In the genomic region with DNA sequence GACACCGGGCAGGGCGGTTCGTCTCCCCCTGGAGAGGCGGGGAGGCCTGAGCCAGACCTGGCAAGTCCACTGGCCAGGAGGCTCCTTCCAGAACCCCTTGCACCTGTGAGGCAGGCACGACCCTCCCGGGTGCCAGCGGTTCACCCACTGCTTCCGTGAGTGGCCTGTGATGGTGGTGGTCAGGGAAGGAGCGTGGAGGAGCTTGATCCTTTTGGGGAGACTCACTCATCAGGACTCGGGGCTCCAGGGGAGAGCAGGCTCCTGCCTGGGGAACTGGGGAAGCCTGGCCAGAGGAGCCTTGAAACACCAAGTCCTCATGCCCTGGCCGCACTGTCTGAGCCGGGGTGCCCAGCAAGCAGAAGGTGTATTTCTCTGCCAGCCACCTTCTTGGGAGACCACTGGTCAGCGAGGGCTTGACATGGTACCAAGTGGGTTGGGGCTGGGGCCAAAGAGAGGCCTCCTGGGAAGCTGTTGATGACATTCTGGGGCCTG, we compare ENCODE assay signal across 9 cellular contexts. TPM values are rescaled to one million over a fixed set of nuclear protein-coding genes. Genes with fewer than 3 reads are reported as not detected.
DNase-seq lines count a peak whose midpoint lies in the region; ATAC-seq and TF ChIP-seq lines count a peak whose summit lies in the region.
"Had no signal": no experiment of that assay in that cellular context is flagged by ENCODE, and none has a peak within 500 bp of the region (broad histone marks: within the 10 kb centered on the region; RNA-seq: fewer than 3 reads in every experiment).

No MANE protein-coding gene starts in this region.

- intact Hi-C loops in esophagus squamous epithelium (cut with DNase I): no loop called here
- intact Hi-C loops in psoas muscle (cut with DNase I): no loop called here

- H3K27me3 ChIP-seq in GM06990 (replicated peaks; ENCODE audit: control insufficient read depth, insufficient read depth, low read length): no peaks in the 10 kb centered on the region
- no peaks in the 10 kb centered on the region for H3K27me3 ChIP-seq in Peyer's patch
- no peaks in the 10 kb centered on the region for H3K27me3 ChIP-seq in esophagus squamous epithelium
- H3K27me3 ChIP-seq in psoas muscle (ENCODE audit: insufficient read depth in 3 of 3, low read length in 2 of 3): no peaks in the 10 kb centered on the region

- TF ChIP-seq POLR2A in Peyer's patch (IDR thresholded peaks at IDR 0.05) (no peak), esophagus squamous epithelium (IDR thresholded peaks at IDR 0.05) (no peak)

- H3K36me3 ChIP-seq in GM06990 (ENCODE audit: control insufficient read depth, insufficient read depth, low read length) (peaks cover 8% of the 10 kb centered on the region), Peyer's patch (peaks cover 0 to 34% (median 0%) of the 10 kb centered on the region in 3 donors), esophagus squamous epithelium (peaks cover 0 to 63% (median 5%) of the 10 kb centered on the region in 3 donors), psoas muscle (ENCODE audit: insufficient read depth in 1 of 2, low read depth in 1 of 2) (peaks cover 4 to 64% of the 10 kb centered on the region in 2 donors)

- H3K4me3 ChIP-seq in GM06990 (replicated peaks; ENCODE audit: low read depth, low read length) (peak overlapping the region; percentile 75), Peyer's patch (peak overlapping the region; percentile 43 to 80 (median 60)), esophagus squamous epithelium (peak overlapping the region; percentile 45 to 75 (median 55)), psoas muscle (peak overlapping the region; percentile 69)

- peaks cover 0 to 10% (median 3%) of the 10 kb centered on the region in 4 donors for H3K4me1 ChIP-seq in Peyer's patch
- H3K4me1 ChIP-seq in esophagus squamous epithelium: peaks cover 0 to 35% (median 12%) of the 10 kb centered on the region in 3 donors
- H3K4me1 ChIP-seq in psoas muscle: peaks cover 10% of the 10 kb centered on the region

- H3K9me3 ChIP-seq in Peyer's patch (no peaks in the 10 kb centered on the region), esophagus squamous epithelium (no peaks in the 10 kb centered on the region), psoas muscle (no peaks in the 10 kb centered on the region)

- peak overlapping the region; percentile 73 to 87 (median 81) for H3K27ac ChIP-seq in Peyer's patch
- H3K27ac ChIP-seq in esophagus squamous epithelium: peak overlapping the region; percentile 74 to 87 (median 82)
- peak overlapping the region; percentile 86 for H3K27ac ChIP-seq in psoas muscle

- TF ChIP-seq CTCF in GM06990 (IDR thresholded peaks at IDR 0.05; ENCODE audit: insufficient read depth, low read length, poor library complexity, severe bottlenecking) (no peak), Peyer's patch (IDR thresholded peaks at IDR 0.05) (no peak), esophagus squamous epithelium (IDR thresholded peaks at IDR 0.05) (no peak), psoas muscle (IDR thresholded peaks at IDR 0.05) (no peak)

- ATAC-seq in psoas muscle (no peak), HG03159 (IDR thresholded peaks at IDR 0.05; ENCODE audit: unreplicated experiment) (no peak)

- DNase-seq in GM06990 (ENCODE audit: extremely low read depth, insufficient read length) (no peak), Peyer's patch (no peak), esophagus squamous epithelium (lab: John Stamatoyannopoulos, UW) (no peak), psoas muscle (no peak), OCI-M1 (lab: John Stamatoyannopoulos, UW) (no peak), HUDEP-2 (lab: John Stamatoyannopoulos, UW; ENCODE audit: unreplicated experiment in 76 of 76) (no peak)
- DNase-seq in stimulated activated CD8-positive, alpha-beta memory T cell treated with anti-CD3 and anti-CD28 coated beads, Interleukin-4, amount 100 ng/mL, for 48 hours: no peak
- DNase-seq: activated CD4-positive, CD25-positive, alpha-beta regulatory T cell had no signal

- WGBS in esophagus squamous epithelium, 2 donors: 20 to 79% methylated on average over 1 to 2 of the region's 13 CpGs
- WGBS in psoas muscle, 3 donors: 39 to 57% (median 56%) methylated on average over 11 to 13 of the region's 13 CpGs

RNA-seq across cellular contexts. Expression of a gene that starts 0.9 kb away (rescaled TPM):
- total RNA-seq in Peyer's patch (100 to 1,000 TPM in 1 of 4 donors, 10 to 100 TPM in 3; 35.6 to 212 (median 54.6) TPM), esophagus squamous epithelium (10 to 100 TPM; 15.9 to 27.3 (median 19.6) TPM), psoas muscle (10 to 100 TPM; 48.6 to 75.7 (median 55.6) TPM)
- 100 to 1,000 TPM in 1 of 3 donors, 10 to 100 TPM in 2; 55.0 to 117 (median 86.5) TPM for polyA plus RNA-seq in psoas muscle

RNA-seq across cellular contexts. Expression of a gene that starts 7.8 kb away (rescaled TPM):
- total RNA-seq in Peyer's patch (100 to 1,000 TPM in 2 of 4 donors, 10 to 100 TPM in 2; 65.2 to 278 (median 117) TPM), esophagus squamous epithelium (10 to 100 TPM; 35.2 to 82.6 (median 35.6) TPM), psoas muscle (10 to 100 TPM; 37.4 to 57.7 (median 49.8) TPM)
- polyA plus RNA-seq in psoas muscle: 10 to 100 TPM; 37.4 to 52.4 (median 50.7) TPM

RNA-seq across cellular contexts. Expression of a gene that starts 13.3 kb away (rescaled TPM):
- total RNA-seq in Peyer's patch (10 to 100 TPM; 38.0 to 54.6 (median 48.4) TPM), esophagus squamous epithelium (1 to 10 TPM; 4.4 to 5.9 (median 5.4) TPM), psoas muscle (1 to 10 TPM; 3.3 to 6.5 (median 6.0) TPM)
- 1 to 10 TPM; 1.7 to 2.6 (median 2.5) TPM for polyA plus RNA-seq in psoas muscle

RNA-seq across cellular contexts. Expression of a gene that starts 16.3 kb away (rescaled TPM):
- 10 to 100 TPM; 11.6 to 80.0 (median 54.9) TPM for total RNA-seq in Peyer's patch
- total RNA-seq in esophagus squamous epithelium: 10 to 100 TPM; 28.5 to 83.8 (median 37.2) TPM
- 10 to 100 TPM; 34.1 to 38.6 (median 34.5) TPM for total RNA-seq in psoas muscle
- polyA plus RNA-seq in psoas muscle: 10 to 100 TPM; 28.3 to 37.1 (median 31.0) TPM

RNA-seq across cellular contexts. Expression of a gene that starts 33.5 kb away (rescaled TPM):
- 100 to 1,000 TPM; 105 to 147 (median 112) TPM for total RNA-seq in Peyer's patch
- total RNA-seq in esophagus squamous epithelium: 10 to 100 TPM; 16.3 to 37.4 (median 31.4) TPM
- 10 to 100 TPM; 17.7 to 25.5 (median 23.6) TPM for total RNA-seq in psoas muscle
- 10 to 100 TPM; 19.2 to 21.8 (median 20.7) TPM for polyA plus RNA-seq in psoas muscle

Comparison
In these comparisons a context has a peak if more than half of its experiments do, and no peak if none do; other contexts are left out.
1. RNA of a gene that starts 13.3 kb away (total RNA-seq): 38.0 to 54.6 TPM in Peyer's patch; 3.3 to 6.5 TPM in psoas muscle and 4.4 to 5.9 TPM in esophagus squamous epithelium; every median in the first group is over 4 times any median in the second.
2. Peak in every context shown above with its lines, with median percentiles within 50 percentile points of each other: H3K4me3 ChIP-seq and H3K27ac ChIP-seq.